Comparison of ENCODE assay signal across 9 cellular contexts in genomic region chrX:119693996-119694451, GRCh38. TPM values are rescaled to one million over a fixed set of nuclear protein-coding genes. Genes with fewer than 3 reads are reported as not detected.
DNase-seq lines count a peak whose midpoint lies in the region; ATAC-seq and TF ChIP-seq lines count a peak whose summit lies in the region.
"Had no signal": no experiment of that assay in that cellular context is flagged by ENCODE, and none has a peak within 500 bp of the region (broad histone marks: within the 10 kb centered on the region; RNA-seq: fewer than 3 reads in every experiment).

No MANE protein-coding gene starts in this region.

- H3K9ac ChIP-seq in NT2/D1 (ENCODE audit: insufficient read length, low read depth) (peak overlapping the region; percentile 85), rectal smooth muscle tissue (ENCODE audit: low read length) (no peak overlapping the region)

- H3K27me3 ChIP-seq in NT2/D1 (ENCODE audit: insufficient read depth, insufficient read length), result peaks cover 13% of the 10 kb centered on the region
- H3K27me3 ChIP-seq in heart left ventricle, result no peaks in the 10 kb centered on the region
- H3K27me3 ChIP-seq in rectal smooth muscle tissue (ENCODE audit: control insufficient read depth, insufficient read depth, low read length), result no peaks in the 10 kb centered on the region

- DNase-seq in GM12865 (ENCODE audit: low read depth) (no peak), NT2/D1 (ENCODE audit: low read depth, low spot score) (no peak), heart left ventricle (peak in 3 of 5 donors; percentile 20 to 36 (median 34))
- no peak for DNase-seq in stimulated activated naive CD4-positive, alpha-beta T cell treated with Interleukin-2 at 50 U/mL for 16 hours (lab: John Stamatoyannopoulos, UW)
- DNase-seq: NCI-H446 treated with DMSO at 0.1 percent for 48 hours had no signal

- H3K4me1 ChIP-seq in NT2/D1 (ENCODE audit: insufficient read depth, insufficient read length) (peaks cover 4% of the 10 kb centered on the region), heart left ventricle (peaks cover 0 to 16% (median 0%) of the 10 kb centered on the region in 12 donors), rectal smooth muscle tissue (ENCODE audit: control insufficient read depth, insufficient read depth, low read length) (no peaks in the 10 kb centered on the region)

- no peak for TF ChIP-seq CTCF in GM12865 (IDR thresholded peaks at IDR 0.05; ENCODE audit: insufficient read depth, low read depth, low read length, missing control alignments)
- no peak for TF ChIP-seq CTCF in heart left ventricle (IDR thresholded peaks at IDR 0.05)

- intact Hi-C loops in heart left ventricle (cut with DNase I), result loop anchor here in 4 of 10 donors (2.0 to 10.0 kb wide), 4 partner anchors 39 to 87 kb away; partner anchors contain the start of gene NKRF (in 1 of the 4)

- TF ChIP-seq POLR2A in heart left ventricle (IDR thresholded peaks at IDR 0.05), result no peak

- no peaks in the 10 kb centered on the region for H3K9me3 ChIP-seq in NT2/D1 (ENCODE audit: insufficient read depth, low read length)
- no peaks in the 10 kb centered on the region for H3K9me3 ChIP-seq in heart left ventricle

- ATAC-seq in heart left ventricle, result peak in 1 of 4 donors; percentile 40
- no peak for ATAC-seq in GM21447 (IDR thresholded peaks at IDR 0.05; ENCODE audit: unreplicated experiment)
- no peak for ATAC-seq in HG02973 (IDR thresholded peaks at IDR 0.05; ENCODE audit: unreplicated experiment)
- ATAC-seq in GM21737 (IDR thresholded peaks at IDR 0.05; ENCODE audit: unreplicated experiment), result no peak

- WGBS in heart left ventricle, 4 donors, result 31 to 66% (median 56%) methylated on average over 23 of the region's 23 CpGs

- H3K36me3 ChIP-seq in NT2/D1 (ENCODE audit: insufficient read depth, insufficient read length, low read length) (no peaks in the 10 kb centered on the region), heart left ventricle (no peaks in the 10 kb centered on the region), rectal smooth muscle tissue (ENCODE audit: control insufficient read depth, insufficient read depth, low read length) (no peaks in the 10 kb centered on the region)

- H3K27ac ChIP-seq in heart left ventricle, result peak overlapping the region in 2 of 12 donors; percentile 75 to 83
- H3K27ac ChIP-seq in rectal smooth muscle tissue (ENCODE audit: low read depth, low read length), result peak overlapping the region; percentile 87

- H3K4me3 ChIP-seq in GM12865 (ENCODE audit: low read depth, low read length), result peak overlapping the region; percentile 82
- peak overlapping the region; percentile 61 for H3K4me3 ChIP-seq in NT2/D1 (ENCODE audit: insufficient read length, low read depth)
- H3K4me3 ChIP-seq in heart left ventricle, result peak overlapping the region in 10 of 12 donors; percentile 40 to 92 (median 76)
- peak overlapping the region; percentile 73 for H3K4me3 ChIP-seq in rectal smooth muscle tissue (ENCODE audit: low read length)

RNA-seq across cellular contexts. Expression of gene SEPTIN6, which starts 1.1 kb away (rescaled TPM):
- 10 to 100 TPM in 5 of 9 donors, 1 to 10 TPM in 4; 7.6 to 36.4 (median 10.0) TPM for total RNA-seq in heart left ventricle
- 1 to 10 TPM; 3.3 to 7.2 TPM for polyA plus RNA-seq in heart left ventricle

Comparison
In these comparisons a context has a peak if more than half of its experiments do, and no peak if none do; other contexts are left out.
1. DNase-seq: peak in heart left ventricle (3 of 5); none in GM12865 (single experiment), NT2/D1 (single experiment) and stimulated activated naive CD4-positive, alpha-beta T cell treated with Interleukin-2 at 50 U/mL for 16 hours (single experiment).
2. Peak in every context shown above with its lines, with median percentiles within 50 percentile points of each other: H3K4me3 ChIP-seq.